Comparison of ENCODE assay signal across 24 cellular contexts in genomic region chr1:106880226-106880625, GRCh38.
"Had no signal": no experiment of that assay in that cellular context is flagged by ENCODE, and none has a peak within 500 bp of the region (broad histone marks: within the 10 kb centered on the region; RNA-seq: fewer than 3 reads in every experiment).

No MANE protein-coding gene starts in this region.

- H3K4me1 Mint-ChIP-seq: activated CD4-positive, alpha-beta memory T cell treated with anti-CD3 and anti-CD28 coated beads, Interleukin-2, amount 10 ng/mL, durations not matched to agents 7 days and 5 days; activated CD4-positive, alpha-beta T cell treated with anti-CD3 and anti-CD28 coated beads, Interleukin-2, amount 10 ng/mL, durations not matched to agents 7 days and 5 days; activated naive CD4-positive, alpha-beta T cell treated with anti-CD3 and anti-CD28 coated beads, Interleukin-2, amount 50 U/mL, for 24 hours; activated naive CD8-positive, alpha-beta T cell treated with anti-CD3 and anti-CD28 coated beads, Interleukin-2, amount 50 U/mL, for 24 hours; activated T-helper 17 cell treated with anti-CD3 and anti-CD28 coated beads, Interleukin-2, amount 50 U/mL, for 72 hours; central memory CD8-positive, alpha-beta T cell; mesothelial cell of epicardium; naive B cell had no signal

- H3K27ac ChIP-seq: breast epithelium, pancreas, psoas muscle, spleen had no signal

- H3K4me1 ChIP-seq: breast epithelium, pancreas, psoas muscle, spleen had no signal

- H3K4me3 Mint-ChIP-seq: activated CD4-positive, alpha-beta memory T cell treated with anti-CD3 and anti-CD28 coated beads, Interleukin-2, amount 10 ng/mL, durations not matched to agents 7 days and 5 days; activated CD4-positive, alpha-beta T cell treated with anti-CD3 and anti-CD28 coated beads, Interleukin-2, amount 10 ng/mL, durations not matched to agents 7 days and 5 days; activated naive CD4-positive, alpha-beta T cell treated with anti-CD3 and anti-CD28 coated beads, Interleukin-2, amount 50 U/mL, for 24 hours; activated naive CD8-positive, alpha-beta T cell treated with anti-CD3 and anti-CD28 coated beads, Interleukin-2, amount 50 U/mL, for 24 hours; activated T-cell treated with anti-CD3 and anti-CD28 coated beads, Interleukin-2, amount 50 U/mL, for 24 hours; activated T-helper 17 cell treated with anti-CD3 and anti-CD28 coated beads, Interleukin-2, amount 50 U/mL, for 72 hours; central memory CD8-positive, alpha-beta T cell; mesothelial cell of epicardium; T-helper 1 cell treated with Interleukin-12 subunit alpha and Interleukin-12 subunit beta and Interleukin-4 antibody, amounts not matched to agents 30 μg/mL and 1 μg/mL, for 36 hours; WTC11 had no signal

- H3K27me3 Mint-ChIP-seq: activated CD4-positive, alpha-beta memory T cell treated with anti-CD3 and anti-CD28 coated beads, Interleukin-2, amount 10 ng/mL, durations not matched to agents 7 days and 5 days; activated CD4-positive, alpha-beta T cell treated with anti-CD3 and anti-CD28 coated beads, Interleukin-2, amount 10 ng/mL, durations not matched to agents 7 days and 5 days; activated naive CD8-positive, alpha-beta T cell treated with anti-CD3 and anti-CD28 coated beads, Interleukin-2, amount 50 U/mL, for 24 hours; activated T-cell treated with anti-CD3 and anti-CD28 coated beads, Interleukin-2, amount 50 U/mL, for 24 hours; activated T-helper 17 cell treated with anti-CD3 and anti-CD28 coated beads, Interleukin-2, amount 50 U/mL, for 72 hours; central memory CD8-positive, alpha-beta T cell had no signal

- DNase-seq: activated CD4-positive, alpha-beta memory T cell treated with anti-CD3 and anti-CD28 coated beads, Interleukin-2, amount 10 ng/mL, durations not matched to agents 7 days and 5 days; activated CD4-positive, alpha-beta T cell treated with anti-CD3 and anti-CD28 coated beads for 1 hour; activated CD4-positive, alpha-beta T cell treated with anti-CD3 and anti-CD28 coated beads, Interleukin-2, amount 10 ng/mL, durations not matched to agents 7 days and 5 days; activated CD8-positive, alpha-beta memory T cell treated with anti-CD3 and anti-CD28 coated beads, Interleukin-2, amount 50 U/mL, for 48 hours; activated gamma-delta T cell treated with Interleukin-2 at 50 U/mL for 16 hours; activated naive CD8-positive, alpha-beta T cell treated with anti-CD3 and anti-CD28 coated beads, Interleukin-2, amount 50 U/mL, for 24 hours; activated T-cell treated with anti-CD3 and anti-CD28 coated beads, Interleukin-2, amount 50 U/mL, for 24 hours; dermis blood vessel endothelial cell; effector CD8-positive, alpha-beta T cell; kidney glomerular epithelial cell; naive B cell; spleen; stimulated activated naive CD4-positive, alpha-beta T cell treated with Interleukin-2 at 50 U/mL for 16 hours; SW 1271; T-helper 9 cell had no signal

- H3K9me3 ChIP-seq: breast epithelium, pancreas, psoas muscle had no signal

- H3K4me3 ChIP-seq: breast epithelium, pancreas, psoas muscle, spleen had no signal

- H3K9me3 Mint-ChIP-seq: activated CD4-positive, alpha-beta T cell treated with anti-CD3 and anti-CD28 coated beads, Interleukin-2, amount 10 ng/mL, durations not matched to agents 7 days and 5 days; mesothelial cell of epicardium; T-helper 1 cell treated with Interleukin-12 subunit alpha and Interleukin-12 subunit beta and Interleukin-4 antibody, amounts not matched to agents 30 μg/mL and 1 μg/mL, for 36 hours had no signal

- H3K27ac Mint-ChIP-seq: activated CD4-positive, alpha-beta memory T cell treated with anti-CD3 and anti-CD28 coated beads, Interleukin-2, amount 10 ng/mL, durations not matched to agents 7 days and 5 days; activated CD4-positive, alpha-beta T cell treated with anti-CD3 and anti-CD28 coated beads, Interleukin-2, amount 10 ng/mL, durations not matched to agents 7 days and 5 days; activated naive CD4-positive, alpha-beta T cell treated with anti-CD3 and anti-CD28 coated beads, Interleukin-2, amount 50 U/mL, for 24 hours; activated naive CD8-positive, alpha-beta T cell treated with anti-CD3 and anti-CD28 coated beads, Interleukin-2, amount 50 U/mL, for 24 hours; activated T-cell treated with anti-CD3 and anti-CD28 coated beads, Interleukin-2, amount 50 U/mL, for 24 hours; activated T-helper 17 cell treated with anti-CD3 and anti-CD28 coated beads, Interleukin-2, amount 50 U/mL, for 72 hours; mesothelial cell of epicardium; naive B cell; T-helper 1 cell treated with Interleukin-12 subunit alpha and Interleukin-12 subunit beta and Interleukin-4 antibody, amounts not matched to agents 30 μg/mL and 1 μg/mL, for 36 hours; WTC11 had no signal

- H3K36me3 ChIP-seq: breast epithelium, pancreas, spleen had no signal

- H3K36me3 Mint-ChIP-seq: activated naive CD4-positive, alpha-beta T cell treated with anti-CD3 and anti-CD28 coated beads, Interleukin-2, amount 50 U/mL, for 24 hours; mesothelial cell of epicardium; naive B cell had no signal

- H3K27me3 ChIP-seq: breast epithelium, pancreas, spleen had no signal

- ATAC-seq: activated naive CD8-positive, alpha-beta T cell treated with anti-CD3 and anti-CD28 coated beads, Interleukin-2, amount 50 U/mL, for 24 hours; activated T-helper 17 cell treated with anti-CD3 and anti-CD28 coated beads, Interleukin-2, amount 50 U/mL, for 72 hours had no signal
